In the genomic region with DNA sequence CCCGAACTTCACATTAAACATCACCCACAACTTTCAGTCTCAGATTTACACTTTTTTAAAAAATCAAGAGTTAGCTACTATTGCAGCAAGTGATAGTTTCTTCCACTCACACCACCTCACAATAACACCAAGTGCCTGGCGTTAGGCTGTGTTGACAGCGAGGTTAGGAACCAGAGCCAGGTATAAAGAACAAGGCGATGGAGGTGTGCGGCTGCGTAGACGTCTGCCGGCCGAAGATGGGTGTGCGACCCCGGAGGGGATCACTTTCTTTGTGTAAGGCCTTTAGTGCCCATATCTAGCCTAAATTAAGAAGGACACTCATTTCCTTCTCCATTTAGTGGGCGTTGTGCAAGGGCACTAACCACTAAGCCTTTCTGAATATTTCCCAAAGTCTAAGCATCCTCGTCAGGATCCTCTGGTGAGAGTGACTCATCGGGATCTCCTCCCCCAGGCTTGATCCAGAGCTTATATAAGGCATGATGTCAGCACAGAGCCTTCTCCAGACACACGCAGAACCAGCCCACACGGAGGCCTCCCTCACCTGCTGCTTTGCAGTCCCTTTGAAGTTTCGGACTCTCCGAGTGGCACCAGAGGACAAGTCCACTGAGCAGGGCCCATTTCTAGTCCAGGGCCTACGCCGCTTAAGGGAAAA, we compare ENCODE assay signal across 8 cellular contexts. TPM values are rescaled to one million over a fixed set of nuclear protein-coding genes. Genes with fewer than 3 reads are reported as not detected.
DNase-seq lines count a peak whose midpoint lies in the region; ATAC-seq and TF ChIP-seq lines count a peak whose summit lies in the region.

No MANE protein-coding gene starts in this region.

- peak; percentile 79 for DNase-seq in GM04503 (ENCODE audit: low read depth)
- peak; percentile 66 for DNase-seq in RKO (ENCODE audit: low spot score)
- DNase-seq in epithelial cell of esophagus (ENCODE audit: low read depth) = peak; percentile 96
- DNase-seq in naive thymus-derived CD8-positive, alpha-beta T cell = no peak
- DNase-seq in COR-L47 (lab: John Stamatoyannopoulos, UW) = no peak
- DNase-seq in NCI-H128 (lab: John Stamatoyannopoulos, UW; ENCODE audit: unreplicated experiment) = no peak
- DNase-seq in NCI-H187 treated with DMSO at 0.1 percent for 48 hours (lab: John Stamatoyannopoulos, UW) = no peak

- peaks cover 3 to 12% (median 8%) of the 10 kb centered on the region in 4 donors for H3K4me1 Mint-ChIP-seq in naive thymus-derived CD8-positive, alpha-beta T cell

- POLR2A ChIA-PET in naive thymus-derived CD8-positive, alpha-beta T cell (lab: Charles Lee) = interaction anchor here (0.6 kb wide), 1 partner anchor 1878 kb away, joined by 4 read pairs; no protein-coding TSS in a partner anchor

- no peaks in the 10 kb centered on the region for H3K9me3 Mint-ChIP-seq in naive thymus-derived CD8-positive, alpha-beta T cell

- no peaks in the 10 kb centered on the region for H3K36me3 Mint-ChIP-seq in naive thymus-derived CD8-positive, alpha-beta T cell

- H3K27me3 Mint-ChIP-seq in naive thymus-derived CD8-positive, alpha-beta T cell = peaks cover 44 to 94% (median 63%) of the 10 kb centered on the region in 5 donors

- no peak for TF ChIP-seq CTCF in epithelial cell of esophagus (IDR thresholded peaks at IDR 0.05; ENCODE audit: insufficient read depth, low read depth, low read length, missing control alignments)

- no peak for ATAC-seq in naive thymus-derived CD8-positive, alpha-beta T cell
- ATAC-seq in HG02588 (IDR thresholded peaks at IDR 0.05; ENCODE audit: unreplicated experiment) = no peak

- no peak overlapping the region for H3K4me3 ChIP-seq in epithelial cell of esophagus (ENCODE audit: low read length)

- H3K27ac Mint-ChIP-seq in naive thymus-derived CD8-positive, alpha-beta T cell = peak overlapping the region in 6 of 10 donors; percentile 8 to 87 (median 60)

- H3K4me3 Mint-ChIP-seq in naive thymus-derived CD8-positive, alpha-beta T cell = peak overlapping the region; percentile 63 to 84 (median 77)

RNA-seq across cellular contexts. Expression of gene NHLH2, which starts 11.8 kb away (rescaled TPM):
- total RNA-seq in naive thymus-derived CD8-positive, alpha-beta T cell = not detected
- polyA plus RNA-seq in naive thymus-derived CD8-positive, alpha-beta T cell = not detected

Comparison
In these comparisons a context has a peak if more than half of its experiments do, and no peak if none do; other contexts are left out.
1. DNase-seq: peak in GM04503 (single experiment), RKO (single experiment) and epithelial cell of esophagus (single experiment); none in naive thymus-derived CD8-positive, alpha-beta T cell (0 of 10), COR-L47 (single experiment), NCI-H128 (single experiment) and NCI-H187 treated with DMSO at 0.1 percent for 48 hours (single experiment).